In the genomic region with DNA sequence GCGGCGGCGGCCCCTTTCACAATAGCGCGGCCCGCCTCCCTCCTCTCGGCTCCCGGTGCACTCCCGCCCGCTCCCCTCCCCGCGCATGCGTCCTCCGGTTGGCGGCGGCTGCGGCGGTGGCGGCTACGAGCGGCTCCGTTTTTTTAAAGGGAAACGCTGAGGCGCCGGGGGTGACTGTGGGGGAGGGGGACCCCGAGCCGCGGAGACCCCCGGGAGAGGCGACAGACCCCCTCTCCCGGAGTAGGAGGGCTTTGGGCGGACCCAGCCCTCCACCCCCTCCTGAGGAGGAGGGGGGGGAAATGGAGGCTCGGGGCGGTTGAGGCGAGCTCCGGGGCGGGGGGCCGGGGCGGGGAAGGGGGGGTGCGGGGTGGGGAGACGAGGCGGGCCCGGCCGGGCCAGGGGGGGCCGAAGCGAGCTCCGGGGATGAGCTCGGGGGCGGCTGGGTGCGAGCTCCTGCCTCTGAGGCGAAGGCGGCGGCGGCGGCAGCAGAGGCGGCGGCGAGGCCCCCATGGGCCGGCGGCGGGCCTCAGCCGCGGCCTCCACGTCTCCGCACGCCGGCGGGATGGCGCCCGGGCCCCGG, we compare ENCODE assay signal across 8 cellular contexts. TPM values are rescaled to one million over a fixed set of nuclear protein-coding genes. Genes with fewer than 3 reads are reported as not detected.
DNase-seq lines count a peak whose midpoint lies in the region; ATAC-seq, FAIRE-seq and TF ChIP-seq lines count a peak whose summit lies in the region.

A gene with protein sequence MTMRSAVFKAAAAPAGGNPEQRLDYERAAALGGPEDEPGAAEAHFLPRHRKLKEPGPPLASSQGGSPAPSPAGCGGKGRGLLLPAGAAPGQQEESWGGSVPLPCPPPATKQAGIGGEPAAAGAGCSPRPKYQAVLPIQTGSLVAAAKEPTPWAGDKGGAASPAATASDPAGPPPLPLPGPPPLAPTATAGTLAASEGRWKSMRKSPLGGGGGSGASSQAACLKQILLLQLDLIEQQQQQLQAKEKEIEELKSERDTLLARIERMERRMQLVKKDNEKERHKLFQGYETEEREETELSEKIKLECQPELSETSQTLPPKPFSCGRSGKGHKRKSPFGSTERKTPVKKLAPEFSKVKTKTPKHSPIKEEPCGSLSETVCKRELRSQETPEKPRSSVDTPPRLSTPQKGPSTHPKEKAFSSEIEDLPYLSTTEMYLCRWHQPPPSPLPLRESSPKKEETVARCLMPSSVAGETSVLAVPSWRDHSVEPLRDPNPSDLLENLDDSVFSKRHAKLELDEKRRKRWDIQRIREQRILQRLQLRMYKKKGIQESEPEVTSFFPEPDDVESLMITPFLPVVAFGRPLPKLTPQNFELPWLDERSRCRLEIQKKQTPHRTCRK (plus strand): TSS at position 86 of the 580 bp plus-strand sequence. CDS start 642 bp downstream, outside the sequence.

- H3K79me2 ChIP-seq in H1 (ENCODE audit: control insufficient read depth in 1 of 2, insufficient read depth in 2 of 2, low read length in 2 of 2) = peaks cover 22 to 62% of the 10 kb centered on the region in 2 experiments

- peak within 1 kb of the TSS; percentile 74 for H3K4me3 Mint-ChIP-seq in activated CD8-positive, alpha-beta memory T cell treated with anti-CD3 and anti-CD28 coated beads, Interleukin-2, amount 10 ng/mL, durations not matched to agents 7 days and 5 days
- H3K4me3 Mint-ChIP-seq in memory B cell = peak within 1 kb of the TSS; percentile 95

- H3K4me1 ChIP-seq in H1 (replicated peaks in 1 of 4; ENCODE audit: control insufficient read depth in 3 of 4, insufficient read depth in 4 of 4, low read length in 3 of 4) = peaks cover 0 to 3% (median under 1%) of the 10 kb centered on the region in 4 experiments; a peak in 2 of 7 replicates

- H3K4me1 Mint-ChIP-seq in activated CD8-positive, alpha-beta memory T cell treated with anti-CD3 and anti-CD28 coated beads, Interleukin-2, amount 10 ng/mL, durations not matched to agents 7 days and 5 days = peaks cover 30% of the 10 kb centered on the region
- peaks cover 21% of the 10 kb centered on the region for H3K4me1 Mint-ChIP-seq in memory B cell

- WGBS in H1 (ENCODE audit: extremely low coverage in 1 of 2, insufficient coverage in 1 of 2, insufficient read length in 1 of 2, insufficient replicate concordance in 2 of 2, low coverage in 1 of 2, low lambda C conversion rate in 2 of 2, missing lambda C conversion rate in 1 of 2), 2 experiments = no CpG with 5 or more reads among the region's 71 CpGs

- CTCF ChIA-PET in activated CD8-positive, alpha-beta memory T cell treated with anti-CD3 and anti-CD28 coated beads, Interleukin-2, amount 10 ng/mL, durations not matched to agents 7 days and 5 days (lab: Charles Lee) = interaction anchor here (1.1 to 5.2 kb wide), 9 partner anchors 9 to 141 kb away, joined by 6 to 75 read pairs (median 13); a partner anchor contains a TSS
- CTCF ChIA-PET in H1 (lab: Charles Lee; ENCODE audit: partially characterized antibody) = interaction anchor here (1.0 to 14.0 kb wide), 4 partner anchors 9 to 53 kb away, joined by 3 to 135 read pairs (median 8); a partner anchor contains a TSS

- peak within 1 kb of the TSS; percentile 77 to 94 (median 80) for H3K9ac ChIP-seq in H1 (replicated peaks in 1 of 4; ENCODE audit: extremely low read depth in 1 of 4, low read depth in 3 of 4, low read length in 3 of 4)

- peak; percentile 73 for ATAC-seq in HG03432 (IDR thresholded peaks at IDR 0.05; ENCODE audit: unreplicated experiment)
- peak; percentile 73 for ATAC-seq in activated CD8-positive, alpha-beta memory T cell treated with anti-CD3 and anti-CD28 coated beads, Interleukin-2, amount 10 ng/mL, durations not matched to agents 7 days and 5 days
- ATAC-seq in memory B cell (ENCODE audit: low read depth) = peak; percentile 75

- no peak within 1 kb of the TSS for H2AFZ ChIP-seq in H1 (ENCODE audit: low read length)

- peaks cover 4 to 20% (median 8%) of the 10 kb centered on the region in 4 experiments; a peak in 7 of 8 replicates for H3K36me3 ChIP-seq in H1 (ENCODE audit: control insufficient read depth in 2 of 4, insufficient read depth in 4 of 4, low read length in 3 of 4)

- H3K79me1 ChIP-seq in H1 (ENCODE audit: low read depth, low read length) = peaks cover 13% of the 10 kb centered on the region; the same call in 1 of the 2 replicates

- peak within 1 kb of the TSS; percentile 84 to 97 for H3K4me2 ChIP-seq in H1 (ENCODE audit: insufficient read depth in 1 of 2, low read depth in 2 of 2, low read length in 2 of 2)

- peak within 1 kb of the TSS; percentile 85 for H4K5ac ChIP-seq in H1 (ENCODE audit: insufficient read length, low read depth, low read length)

- H2AK5ac ChIP-seq in H1 (ENCODE audit: low read depth, low read length) = no peak within 1 kb of the TSS; the same call in 1 of the 2 replicates

- peak within 1 kb of the TSS; percentile 91 for H4K8ac ChIP-seq in H1 (ENCODE audit: extremely low read depth, insufficient read depth, low read length)

- H2BK120ac ChIP-seq in H1 (replicated peaks; ENCODE audit: low read depth, low read length) = no peak within 1 kb of the TSS

- H2BK5ac ChIP-seq in H1 (ENCODE audit: low read depth, low read length) = peak within 1 kb of the TSS; percentile 81; the same call in 1 of the 2 replicates

- no peak for FAIRE-seq in H1 (lab: Jason Lieb, UNC)

- TF ChIP-seq RAD21 in H1 (IDR thresholded peaks at IDR 0.05 in 1 of 2, conservative IDR thresholded peaks at IDR 0.05 in 1 of 2; ENCODE audit: low read depth in 2 of 2, low read length in 2 of 2) = no peak

- H2BK20ac ChIP-seq in H1 (ENCODE audit: low read length) = no peak within 1 kb of the TSS

- 0 out of 2 replicates have a peak within 1 kb of the TSS, but pooled peaks have one; percentile 72 for H2BK15ac ChIP-seq in H1 (ENCODE audit: low read length)

- H3K14ac ChIP-seq in H1 (ENCODE audit: insufficient read length) = no peak within 1 kb of the TSS

- peak within 1 kb of the TSS; percentile 84 for H3K27ac ChIP-seq in H1 (ENCODE audit: low read depth, low read length)

- no peaks in the 10 kb centered on the region for H3K27me3 Mint-ChIP-seq in activated CD8-positive, alpha-beta memory T cell treated with anti-CD3 and anti-CD28 coated beads, Interleukin-2, amount 10 ng/mL, durations not matched to agents 7 days and 5 days
- H3K27me3 Mint-ChIP-seq in memory B cell = no peaks in the 10 kb centered on the region

- peak; percentile 73 for DNase-seq in NCI-H1436 (lab: John Stamatoyannopoulos, UW)
- DNase-seq in NCI-H1436 treated with DMSO at 0.1 percent for 48 hours (lab: John Stamatoyannopoulos, UW) = no peak
- peak; percentile 17 for DNase-seq in NK-92 (lab: John Stamatoyannopoulos, UW; ENCODE audit: unreplicated experiment)
- DNase-seq in activated CD8-positive, alpha-beta memory T cell treated with anti-CD3 and anti-CD28 coated beads, Interleukin-2, amount 10 ng/mL, durations not matched to agents 7 days and 5 days = peak; percentile 86
- peak in 1 of 2 experiments; percentile 88 for DNase-seq in H1 (ENCODE audit: low read depth in 1 of 2, low spot score in 2 of 2)
- peak; percentile 79 to 86 for DNase-seq in memory B cell (ENCODE audit: low spot score in 2 of 2)
- peak; percentile 66 to 81 (median 73) for DNase-seq in stimulated activated CD4-positive, alpha-beta T cell treated with anti-CD3 and anti-CD28 coated beads, TNF-alpha, amount 100 ng/mL, for 48 hours (ENCODE audit: low read depth in 3 of 3)

- H4K91ac ChIP-seq in H1 (replicated peaks; ENCODE audit: insufficient read length, low read length) = peak within 1 kb of the TSS; percentile 81

- H4K20me1 ChIP-seq in H1 (replicated peaks in 1 of 2; ENCODE audit: control insufficient read depth in 1 of 2, insufficient read depth in 2 of 2, low read length in 2 of 2) = peaks cover 4 to 10% of the 10 kb centered on the region in 2 experiments

- 0 out of 3 replicates have a peak, but pooled peaks of 1 of the 2 experiments have one; percentile 8 for TF ChIP-seq EP300 in H1 (IDR thresholded peaks at IDR 0.05; ENCODE audit: borderline replicate concordance in 1 of 2, low read depth in 2 of 2, low read length in 2 of 2)

- peak within 1 kb of the TSS; percentile 86 for H3K56ac ChIP-seq in H1 (replicated peaks; ENCODE audit: insufficient read length, low read depth, low read length)

- TF ChIP-seq POLR2A in H1 (IDR thresholded peaks at IDR 0.05; ENCODE audit: control extremely low read depth in 1 of 2, low read depth in 2 of 2, low read length in 2 of 2) = no peak

- H3K36me3 Mint-ChIP-seq in activated CD8-positive, alpha-beta memory T cell treated with anti-CD3 and anti-CD28 coated beads, Interleukin-2, amount 10 ng/mL, durations not matched to agents 7 days and 5 days = peaks cover 22% of the 10 kb centered on the region
- peaks cover 9% of the 10 kb centered on the region for H3K36me3 Mint-ChIP-seq in memory B cell

- POLR2A ChIA-PET in H1 (lab: Charles Lee; ENCODE audit: partially characterized antibody) = interaction anchor here (0.6 to 16.7 kb wide), 16 partner anchors 9 to 166 kb away, joined by 3 to 399 read pairs (median 10); a partner anchor contains a TSS

- no peak for TF ChIP-seq CTCF in H1 (IDR thresholded peaks at IDR 0.05; ENCODE audit: control extremely low read depth in 1 of 3, insufficient read depth in 1 of 3, low read depth in 1 of 3, low read length in 3 of 3)

- H3K4me3 ChIP-seq in H1 (ENCODE audit: extremely low read depth in 1 of 4, insufficient read depth in 2 of 4, low read depth in 3 of 4, low read length in 4 of 4) = peak within 1 kb of the TSS; percentile 80 to 91 (median 86)

- H3K27ac Mint-ChIP-seq in activated CD8-positive, alpha-beta memory T cell treated with anti-CD3 and anti-CD28 coated beads, Interleukin-2, amount 10 ng/mL, durations not matched to agents 7 days and 5 days = peak within 1 kb of the TSS; percentile 74
- peak within 1 kb of the TSS; percentile 9 for H3K27ac Mint-ChIP-seq in memory B cell

- H2BK12ac ChIP-seq in H1 (ENCODE audit: low read depth, low read length) = no peak within 1 kb of the TSS

- no peaks in the 10 kb centered on the region; a peak in 1 of 7 replicates for H3K27me3 ChIP-seq in H1 (replicated peaks in 1 of 4; ENCODE audit: control insufficient read depth in 3 of 4, extremely low read depth in 1 of 4, insufficient read depth in 3 of 4, low read length in 3 of 4)

- peak within 1 kb of the TSS; percentile 60 for H3K18ac ChIP-seq in H1 (ENCODE audit: extremely low read depth, low read length)

- peaks cover 17% of the 10 kb centered on the region; the same call in 1 of the 2 replicates for H3K23me2 ChIP-seq in H1 (ENCODE audit: low read depth, low read length)

- H3K9me3 ChIP-seq in H1 (ENCODE audit: insufficient read depth in 2 of 2, low read depth in 1 of 2, low read length in 1 of 2) = no peaks in the 10 kb centered on the region

- no peaks in the 10 kb centered on the region for H3K9me3 Mint-ChIP-seq in activated CD8-positive, alpha-beta memory T cell treated with anti-CD3 and anti-CD28 coated beads, Interleukin-2, amount 10 ng/mL, durations not matched to agents 7 days and 5 days (ENCODE audit: low read depth)
- no peaks in the 10 kb centered on the region for H3K9me3 Mint-ChIP-seq in memory B cell

- H3K4ac ChIP-seq in H1 (replicated peaks; ENCODE audit: insufficient read length, low read depth, low read length) = peak within 1 kb of the TSS; percentile 4

- no peak within 1 kb of the TSS for H3K23ac ChIP-seq in H1 (ENCODE audit: insufficient read length)

RNA-seq across cellular contexts. Expression of the gene that starts here (rescaled TPM):
- 10 to 100 TPM; 91.4 to 94.7 TPM for total RNA-seq in activated CD8-positive, alpha-beta memory T cell treated with anti-CD3 and anti-CD28 coated beads, Interleukin-2, amount 10 ng/mL, durations not matched to agents 7 days and 5 days
- total RNA-seq in H1 (2021; fragmentation: NEBNext Ultra II Directional; extraction: Animal tissue kit (Norgen Biotek cat#: 25700)) = 66.5 and 69.2 TPM in 2 replicates
- 18.2 and 24.1 TPM in 2 replicates for polyA plus RNA-seq in H1 (2011; rRNA removed)
- polyA plus RNA-seq in H1 (2011; cell fraction: cytosol; rRNA removed) = 39.2 TPM
- 50.9 TPM for polyA plus RNA-seq in H1 (2011; cell fraction: nucleus; rRNA removed)
- 47.3 to 75.1 TPM (median 51.3 TPM) in 4 replicates for polyA plus RNA-seq in H1 (2012, experiment 1 of 2)
- 24.4 TPM for polyA plus RNA-seq in H1 (2012, experiment 2 of 2)
- polyA plus RNA-seq in H1 (2013, experiment 1 of 2) = 59.8 TPM
- 53.4 TPM for polyA plus RNA-seq in H1 (2013, experiment 2 of 2)
- 35.9 and 42.1 TPM in 2 replicates for polyA minus RNA-seq in H1 (2011; rRNA and poly(A)+ RNA removed)
- 35.1 TPM for polyA minus RNA-seq in H1 (2011; cell fraction: cytosol; rRNA and poly(A)+ RNA removed)
- polyA minus RNA-seq in H1 (2011; cell fraction: nucleus; rRNA and poly(A)+ RNA removed) = 36.6 TPM
